ENCODE assay signal across 8 cellular contexts in genomic region chr2:86037141-86037794, GRCh38.
DNase-seq lines count a peak whose midpoint lies in the region; ATAC-seq, FAIRE-seq and TF ChIP-seq lines count a peak whose summit lies in the region.

No MANE protein-coding gene starts in this region.

- H3K4me1 ChIP-seq in liver (ENCODE audit: control insufficient read depth in 4 of 4, insufficient read depth in 4 of 4, low read length in 3 of 4) = peaks cover 5 to 35% (median 29%) of the 10 kb centered on the region in 4 donors

- 52% methylated on average over 12 of the region's 12 CpGs for WGBS in liver

- peak overlapping the region; percentile 82 for H3K4me3 Mint-ChIP-seq in T-helper 2 cell treated with Interferon-gamma antibody and Interleukin-4, amounts not matched to agents 5 μg/mL and 100 μg/mL, for 36 hours

- peaks cover 50% of the 10 kb centered on the region for H3K36me3 Mint-ChIP-seq in T-helper 2 cell treated with Interferon-gamma antibody and Interleukin-4, amounts not matched to agents 5 μg/mL and 100 μg/mL, for 36 hours (ENCODE audit: low read depth)

- no peaks in the 10 kb centered on the region for H3K27me3 Mint-ChIP-seq in T-helper 2 cell treated with Interferon-gamma antibody and Interleukin-4, amounts not matched to agents 5 μg/mL and 100 μg/mL, for 36 hours (ENCODE audit: low read depth)

- H3K36me3 ChIP-seq in liver (ENCODE audit: control insufficient read depth in 4 of 4, insufficient read depth in 3 of 4, low read depth in 1 of 4, low read length in 3 of 4) = peaks cover 7 to 30% (median 21%) of the 10 kb centered on the region in 4 donors

- DNase-seq in GM18507 (ENCODE audit: extremely low spot score, insufficient read length, low read depth) = no peak
- peak; percentile 58 for DNase-seq in T-helper 2 cell treated with Interferon-gamma antibody and Interleukin-4, amounts not matched to agents 5 μg/mL and 100 μg/mL, for 36 hours (ENCODE audit: low spot score)
- peak; percentile 85 to 94 for DNase-seq in cardiac fibroblast (ENCODE audit: low read depth in 2 of 2)
- DNase-seq in stimulated activated CD8-positive, alpha-beta memory T cell treated with anti-CD3 and anti-CD28 coated beads, Interleukin-7, amount 100 ng/mL, for 48 hours (ENCODE audit: extremely low read depth in 1 of 2, low read depth in 1 of 2) = peak; percentile 28 to 54
- no peak for DNase-seq in GM19238 (ENCODE audit: insufficient read length, low spot score)

- no peaks in the 10 kb centered on the region for H3K9me3 ChIP-seq in liver (ENCODE audit: control insufficient read depth in 4 of 4, low read length in 3 of 4)

- no peak for ATAC-seq in HG03095 (IDR thresholded peaks at IDR 0.05; ENCODE audit: unreplicated experiment)
- no peak for ATAC-seq in HG02973 (IDR thresholded peaks at IDR 0.05; ENCODE audit: unreplicated experiment)

- H3K27me3 ChIP-seq in liver (ENCODE audit: control insufficient read depth in 4 of 4, insufficient read depth in 4 of 4, low read length in 3 of 4) = no peaks in the 10 kb centered on the region

- no peaks in the 10 kb centered on the region for H3K9me3 Mint-ChIP-seq in T-helper 2 cell treated with Interferon-gamma antibody and Interleukin-4, amounts not matched to agents 5 μg/mL and 100 μg/mL, for 36 hours

- FAIRE-seq in GM18507 (lab: Jason Lieb, UNC) = peak; percentile 53

- peak in 1 of 2 donors; percentile 7 for TF ChIP-seq RAD21 in liver (IDR thresholded peaks at IDR 0.05)

- H3K9ac ChIP-seq in liver (ENCODE audit: low read depth in 1 of 2, low read length in 2 of 2) = no peak overlapping the region

- H3K4me3 ChIP-seq in cardiac fibroblast (replicated peaks in 1 of 2; ENCODE audit: low read depth in 2 of 2, low read length in 2 of 2) (no peak overlapping the region), liver (ENCODE audit: low read depth in 1 of 3, low read length in 3 of 3) (no peak overlapping the region)

- H3K27ac Mint-ChIP-seq in T-helper 2 cell treated with Interferon-gamma antibody and Interleukin-4, amounts not matched to agents 5 μg/mL and 100 μg/mL, for 36 hours = peak overlapping the region; percentile 98

- peak overlapping the region; percentile 81 to 82 for H3K27ac ChIP-seq in liver (ENCODE audit: low read depth in 1 of 2, low read length in 2 of 2)

- H3K4me1 Mint-ChIP-seq in T-helper 2 cell treated with Interferon-gamma antibody and Interleukin-4, amounts not matched to agents 5 μg/mL and 100 μg/mL, for 36 hours (ENCODE audit: low read depth) = peaks cover 66% of the 10 kb centered on the region

- no peak for TF ChIP-seq CTCF in cardiac fibroblast (IDR thresholded peaks at IDR 0.05; ENCODE audit: low read depth, low read length)
- no peak for TF ChIP-seq CTCF in liver (IDR thresholded peaks at IDR 0.05; ENCODE audit: low read depth, low read length, missing input control)

TF ChIP-seq in liver, 16 proteins besides CTCF, POLR2A, EP300 and RAD21:
- no peak for TF ChIP-seq SP1 (IDR thresholded peaks at IDR 0.05)
- TF ChIP-seq FOXA1 (IDR thresholded peaks at IDR 0.05) = no peak
- peak; percentile 63 for TF ChIP-seq NR2F2 (IDR thresholded peaks at IDR 0.05)
- TF ChIP-seq HNF4G (IDR thresholded peaks at IDR 0.05) = no peak
- TF ChIP-seq EGR1 (IDR thresholded peaks at IDR 0.05; ENCODE audit: low read depth in 2 of 2) = no peak
- TF ChIP-seq ZBTB33 (IDR thresholded peaks at IDR 0.05) = no peak

Comparison
In these comparisons a context has a peak if more than half of its experiments do, and no peak if none do; other contexts are left out.
1. DNase-seq: peak in T-helper 2 cell treated with Interferon-gamma antibody and Interleukin-4, amounts not matched to agents 5 μg/mL and 100 μg/mL, for 36 hours (single experiment), cardiac fibroblast (2 of 2) and stimulated activated CD8-positive, alpha-beta memory T cell treated with anti-CD3 and anti-CD28 coated beads, Interleukin-7, amount 100 ng/mL, for 48 hours (2 of 2); none in GM18507 (single experiment) and GM19238 (single experiment).